In genomic region chr17:50055426-50056216, GRCh38 we compare ENCODE assay signal across 8 cellular contexts. TPM values are rescaled to one million over a fixed set of nuclear protein-coding genes. Genes with fewer than 3 reads are reported as not detected.
DNase-seq lines count a peak whose midpoint lies in the region; ATAC-seq, FAIRE-seq and TF ChIP-seq lines count a peak whose summit lies in the region.

Gene ITGA3, plus strand, starts transcription at chr17:50056110. Its CDS starts 330 bp downstream, at chr17:50056440.

- peaks cover 12% of the 10 kb centered on the region for H3K4me1 ChIP-seq in GM12878 (ENCODE audit: control insufficient read depth, insufficient read depth, low read length)

- 2% methylated on average over 39 of the region's 65 CpGs for WGBS in GM12878 (ENCODE audit: insufficient coverage, insufficient replicate concordance, low lambda C conversion rate, missing lambda C conversion rate)

- peak within 1 kb of the TSS; percentile 90 for H3K4me3 ChIP-seq in GM12878

- no peak for TF ChIP-seq RAD21 in GM12878 (IDR thresholded peaks at IDR 0.05; ENCODE audit: insufficient read depth, low read depth, low read length)

- no peak for FAIRE-seq in GM12878 (lab: Jason Lieb, UNC)

- POLR2A ChIA-PET in GM12878 (lab: Charles Lee), result interaction anchor here (0.6 to 1.9 kb wide), 2 partner anchors 96 to 1544 kb away, joined by 3 to 5 read pairs; no protein-coding TSS in a partner anchor

- no peak for TF ChIP-seq EP300 in GM12878 (IDR thresholded peaks at IDR 0.05; ENCODE audit: borderline replicate concordance in 1 of 2, control insufficient read depth in 1 of 2, low read depth in 2 of 2, low read length in 2 of 2)

- peak within 1 kb of the TSS; percentile 52 for H3K9ac ChIP-seq in GM12878 (ENCODE audit: control insufficient read depth, insufficient read depth, low read length)

- H3K27me3 ChIP-seq in GM12878 (replicated peaks in 1 of 2; ENCODE audit: control insufficient read depth in 2 of 2, insufficient read depth in 2 of 2, low read length in 1 of 2), result no peaks in the 10 kb centered on the region

- RAD21 ChIA-PET in GM12878 (lab: Charles Lee; ENCODE audit: unreplicated experiment), result interaction anchor here (1.6 to 2.1 kb wide), 2 partner anchors 25 to 32 kb away, joined by 7 read pairs; no protein-coding TSS in a partner anchor

- peak within 1 kb of the TSS; percentile 97 for H3K4me2 ChIP-seq in GM12878 (ENCODE audit: control insufficient read depth, insufficient read depth)

- in situ Hi-C loops in GM12878 (cut with MboI), result no loop called here

- H4K20me1 ChIP-seq in GM12878 (ENCODE audit: control insufficient read depth, insufficient read depth), result no peaks in the 10 kb centered on the region

- TF ChIP-seq POLR2A in GM12878 (IDR thresholded peaks at IDR 0.05; ENCODE audit: low read depth, low read length), result no peak

- ATAC-seq in GM19455 (IDR thresholded peaks at IDR 0.05; ENCODE audit: unreplicated experiment), result peak; percentile 51
- peak; percentile 78 for ATAC-seq in GM12878
- no peak for ATAC-seq in HG02571 (IDR thresholded peaks at IDR 0.05; ENCODE audit: unreplicated experiment)

- SMC1A ChIA-PET in GM12878 (lab: Charles Lee; ENCODE audit: uncharacterized antibody, unreplicated experiment), result interaction anchor here (0.5 to 3.1 kb wide), 4 partner anchors 20 to 39 kb away, joined by 3 to 7 read pairs (median 6); partner anchors contain the start of gene PDK2

- no TSS peak for BruUV-seq in GM12878 (replicated peaks; lab: Mats Ljungman, UMichigan)

- H3K27ac ChIP-seq in GM12878 (ENCODE audit: control insufficient read depth, insufficient read depth), result no peak within 1 kb of the TSS

- peak within 1 kb of the TSS; percentile 94 for H2AFZ ChIP-seq in GM12878 (ENCODE audit: control insufficient read depth, low read depth, low read length)

- H3K79me2 ChIP-seq in GM12878 (ENCODE audit: control insufficient read depth, insufficient read depth, low read length), result no peaks in the 10 kb centered on the region

- CTCF ChIA-PET in GM12878 (lab: Yijun Ruan, JAX), result interaction anchor here (0.6 to 6.4 kb wide), 13 partner anchors 21 to 781 kb away, joined by 3 to 38 read pairs (median 4); partner anchors contain the start of gene PDK2

- no peaks in the 10 kb centered on the region for H3K9me3 ChIP-seq in GM12878 (replicated peaks; ENCODE audit: control insufficient read depth, insufficient read depth, low read length)

- intact Hi-C loops in GM12878 (cut with micrococcal nuclease; ENCODE audit: unreplicated experiment), result loop anchor here (1.0 to 2.0 kb wide), 3 partner anchors 25 to 39 kb away; partner anchors contain the start of gene PDK2

- no peak for TF ChIP-seq CTCF in GM12878 (IDR thresholded peaks at IDR 0.05 in 2 of 3, conservative IDR thresholded peaks at IDR 0.05 in 1 of 3; ENCODE audit: control insufficient read depth in 2 of 3, extremely low read depth in 1 of 3, insufficient read depth in 1 of 3, low read depth in 3 of 3, low read length in 3 of 3)

- DNase-seq in AG08395 (ENCODE audit: low spot score), result peak; percentile 82
- peak; percentile 48 for DNase-seq in NCI-H1092 (lab: John Stamatoyannopoulos, UW)
- DNase-seq in T-helper 9 cell, result peak; percentile 55
- no peak for DNase-seq in GM12878 (ENCODE audit: low read depth, low spot score)
- peak; percentile 34 to 60 for DNase-seq in hippocampal formation (lab: John Stamatoyannopoulos, UW)
- peak; percentile 85 for DNase-seq in retina

- no peaks in the 10 kb centered on the region for H3K36me3 ChIP-seq in GM12878 (ENCODE audit: control insufficient read depth in 2 of 2, insufficient read depth in 2 of 2, low read length in 1 of 2)

TF ChIP-seq in GM12878, 131 proteins besides CTCF, POLR2A, EP300 and RAD21:
- no peak for TF ChIP-seq HDAC2 (IDR thresholded peaks at IDR 0.05)
- TF ChIP-seq TCF3 (IDR thresholded peaks at IDR 0.05; ENCODE audit: borderline replicate concordance, insufficient read depth, low read depth, low read length), result 0 out of 2 replicates have a peak, but pooled peaks have one; percentile 12
- TF ChIP-seq PKNOX1 (IDR thresholded peaks at IDR 0.05), result 0 out of 2 replicates have a peak, but pooled peaks have one; percentile 32
- TF ChIP-seq IKZF1 (conservative IDR thresholded peaks at IDR 0.05), result peak; percentile 75; the same call in 1 of the 2 replicates
- 0 out of 2 replicates have a peak, but pooled peaks have one; percentile 80 for TF ChIP-seq RCOR1 (conservative IDR thresholded peaks at IDR 0.05; ENCODE audit: low read depth, low read length)
- peak in 1 of 2 experiments; percentile 41; a peak in 3 of 4 replicates for TF ChIP-seq IKZF2 (IDR thresholded peaks at IDR 0.05)
- no peak for TF ChIP-seq SMAD5 (IDR thresholded peaks at IDR 0.05; ENCODE audit: low read depth)
- TF ChIP-seq PBX3 (IDR thresholded peaks at IDR 0.05; ENCODE audit: insufficient replicate concordance, low read depth, low read length), result peak; percentile 9
- no peak for TF ChIP-seq CBX5 (IDR thresholded peaks at IDR 0.05; ENCODE audit: low read depth)
- TF ChIP-seq ZZZ3 (IDR thresholded peaks at IDR 0.05; ENCODE audit: control insufficient read depth, insufficient read length, low read depth), result no peak

RNA-seq across cellular contexts. Expression of gene ITGA3, which starts in this region (rescaled TPM):
- total RNA-seq in GM12878 (2013; cell fraction: nucleolus; rRNA removed), result 22.3 and 23.3 TPM in 2 replicates
- 10.3 and 13.4 TPM in 2 replicates for total RNA-seq in GM12878 (2014; rRNA removed)
- total RNA-seq in GM12878 (2014; rRNA removed; fragmentation: Illumina TruSeq; extraction: Trizol), result 6.6 and 6.9 TPM in 2 replicates
- 12.5 and 14.3 TPM in 2 replicates for total RNA-seq in GM12878 (2021)
- polyA plus RNA-seq in GM12878 (2011; ENCODE audit: low read depth), result 1.8 TPM
- 4.3 and 6.9 TPM in 2 replicates for polyA plus RNA-seq in GM12878 (2011; rRNA removed)
- 10.9 and 12.4 TPM in 2 replicates for polyA plus RNA-seq in GM12878 (2011; cell fraction: cytosol; rRNA removed)
- polyA plus RNA-seq in GM12878 (2011; cell fraction: nucleus; rRNA removed), result 28.4 and 35.6 TPM in 2 replicates
- 3.0 and 3.2 TPM in 2 replicates for polyA plus RNA-seq in GM12878 (2012)
- polyA plus RNA-seq in GM12878 (2014; fragmentation: Illumina TruSeq; extraction: Trizol), result 3.8 and 6.6 TPM in 2 replicates
- polyA plus RNA-seq in GM12878 (2014; fragmentation: Nextera tagmentation; extraction: Ambion mirVana), result under 1 TPM; 0.29 to 0.86 TPM
- 7.1 and 10.5 TPM in 2 replicates for polyA plus RNA-seq in GM12878 (2014; rRNA removed)
- polyA plus RNA-seq in GM12878 (2016; fragmentation: Nextera tagmentation; extraction: Ambion mirVana), result 1 to 10 TPM; 4.0 to 4.6 TPM
- 15.2 and 22.9 TPM in 2 replicates for polyA minus RNA-seq in GM12878 (2011; rRNA and poly(A)+ RNA removed)
- 12.0 and 17.7 TPM in 2 replicates for polyA minus RNA-seq in GM12878 (2011; cell fraction: cytosol; rRNA and poly(A)+ RNA removed)
- 20.2 and 36.4 TPM in 2 replicates for polyA minus RNA-seq in GM12878 (2011; cell fraction: nucleus; rRNA and poly(A)+ RNA removed)
